Comparison of ENCODE assay signal across 9 cellular contexts in genomic region chr10:6721964-6722615, GRCh38.
DNase-seq lines count a peak whose midpoint lies in the region; ATAC-seq and TF ChIP-seq lines count a peak whose summit lies in the region.
"Had no signal": no experiment of that assay in that cellular context is flagged by ENCODE, and none has a peak within 500 bp of the region (broad histone marks: within the 10 kb centered on the region; RNA-seq: fewer than 3 reads in every experiment).

No MANE protein-coding gene starts in this region.

- H2BK5ac ChIP-seq in neuronal stem cell (ENCODE audit: low read length), result no peak overlapping the region

- no peak overlapping the region for H4K8ac ChIP-seq in neuronal stem cell (ENCODE audit: low read depth, low read length)

- H3K4me2 ChIP-seq in GM23248 (ENCODE audit: unreplicated experiment) (peak overlapping the region; percentile 84), neuronal stem cell (ENCODE audit: insufficient read depth, low read length, poor library complexity, severe bottlenecking) (no peak overlapping the region)

- intact Hi-C loops in sigmoid colon (cut with DNase I), result no loop called here

- H4K20me1 ChIP-seq in GM23248 (ENCODE audit: insufficient read depth), result no peaks in the 10 kb centered on the region

- H3K36me3 ChIP-seq in GM23248 (ENCODE audit: low read depth), result no peaks in the 10 kb centered on the region
- H3K36me3 ChIP-seq in sigmoid colon, result no peaks in the 10 kb centered on the region
- no peaks in the 10 kb centered on the region for H3K36me3 ChIP-seq in neuronal stem cell (replicated peaks in 1 of 2; ENCODE audit: control insufficient read depth in 2 of 2, insufficient read depth in 2 of 2, low read length in 2 of 2)

- H3K9ac ChIP-seq in GM23248 (peak overlapping the region; percentile 76), neuronal stem cell (ENCODE audit: low read depth, low read length, poor library complexity) (no peak overlapping the region)

- H2BK15ac ChIP-seq in neuronal stem cell (ENCODE audit: low read length), result no peak overlapping the region

- H3K9me3 ChIP-seq in GM23248 (ENCODE audit: low read depth) (no peaks in the 10 kb centered on the region), sigmoid colon (no peaks in the 10 kb centered on the region), neuronal stem cell (replicated peaks in 1 of 2; ENCODE audit: control insufficient read depth in 2 of 2, insufficient read depth in 1 of 2, low read depth in 1 of 2, low read length in 2 of 2) (no peaks in the 10 kb centered on the region)

- H3K23ac ChIP-seq in neuronal stem cell (ENCODE audit: low read depth, low read length, poor library complexity), result no peak overlapping the region

- H3K9me2 ChIP-seq in GM23248 (ENCODE audit: insufficient read depth), result no peaks in the 10 kb centered on the region

- no peak overlapping the region for H2AK5ac ChIP-seq in neuronal stem cell (ENCODE audit: low read depth, low read length)

- ATAC-seq in foreskin keratinocyte (peak; percentile 89), GM19455 (IDR thresholded peaks at IDR 0.05; ENCODE audit: unreplicated experiment) (no peak)
- ATAC-seq: natural killer cell had no signal

- TF ChIP-seq EP300 in sigmoid colon (IDR thresholded peaks at IDR 0.05), result peak in 1 of 4 donors; percentile 29

- no peaks in the 10 kb centered on the region for H3K79me1 ChIP-seq in neuronal stem cell (ENCODE audit: low read depth, low read length)

- TF ChIP-seq CTCF in WI38 (IDR thresholded peaks at IDR 0.05; ENCODE audit: low read depth, low read length) (no peak), foreskin keratinocyte (conservative IDR thresholded peaks at IDR 0.05) (no peak), sigmoid colon (IDR thresholded peaks at IDR 0.05) (no peak)

- H2BK12ac ChIP-seq in neuronal stem cell (ENCODE audit: low read length), result no peak overlapping the region

- H3K27ac ChIP-seq in GM23248 (peak overlapping the region; percentile 93), foreskin keratinocyte (peak overlapping the region; percentile 93), sigmoid colon (peak overlapping the region; percentile 63 to 75 (median 67)), neuronal stem cell (replicated peaks; ENCODE audit: low read length) (no peak overlapping the region)

- in situ Hi-C loops in GM23248 (cut with MboI), result no loop called here

- no peak overlapping the region for H4K91ac ChIP-seq in neuronal stem cell (ENCODE audit: low read depth, low read length, poor library complexity)

- peaks cover 18% of the 10 kb centered on the region for H3F3A ChIP-seq in GM23248 (ENCODE audit: insufficient read depth)

- 1% methylated on average over 11 of the region's 11 CpGs for WGBS in GM23248 (ENCODE audit: low coverage in 1 of 2, low lambda C conversion rate in 2 of 2, missing lambda C conversion rate in 2 of 2), 2 experiments
- WGBS in sigmoid colon, 2 donors, result 60 to 68% methylated on average over 11 of the region's 11 CpGs
- no CpG with 5 or more reads among the region's 11 CpGs for WGBS in neuronal stem cell (ENCODE audit: extremely low coverage in 2 of 2, insufficient read length in 2 of 2, insufficient replicate concordance in 1 of 2), 2 donors

- peaks cover 21% of the 10 kb centered on the region for H3K4me1 ChIP-seq in GM23248 (ENCODE audit: insufficient read depth)
- H3K4me1 ChIP-seq in foreskin keratinocyte, result peaks cover 17% of the 10 kb centered on the region
- H3K4me1 ChIP-seq in sigmoid colon, result peaks cover 0 to 4% (median 0%) of the 10 kb centered on the region in 4 donors
- peaks cover 0 to 2% of the 10 kb centered on the region in 2 donors for H3K4me1 ChIP-seq in neuronal stem cell (ENCODE audit: control insufficient read depth in 2 of 2, insufficient read depth in 1 of 2, low read depth in 1 of 2, low read length in 2 of 2)

- no peaks in the 10 kb centered on the region for H3K27me3 ChIP-seq in GM23248 (replicated peaks; ENCODE audit: insufficient read depth)
- H3K27me3 ChIP-seq in foreskin keratinocyte, result no peaks in the 10 kb centered on the region
- H3K27me3 ChIP-seq in sigmoid colon, result peaks cover 0 to 14% (median 0%) of the 10 kb centered on the region in 3 donors
- no peaks in the 10 kb centered on the region for H3K27me3 ChIP-seq in neuronal stem cell (ENCODE audit: control insufficient read depth in 3 of 3, insufficient read depth in 3 of 3, low read depth in 1 of 3, low read length in 3 of 3)

- DNase-seq in GM23248, result peak; percentile 96
- peak; percentile 89 to 96 for DNase-seq in foreskin keratinocyte
- no peak for DNase-seq in sigmoid colon
- DNase-seq in SHP77 (lab: John Stamatoyannopoulos, UW), result no peak
- no peak for DNase-seq in SIG-M5 treated with dmso at 0.1 percent for 504 hours (lab: John Stamatoyannopoulos, UW; ENCODE audit: unreplicated experiment)
- DNase-seq in neuronal stem cell (ENCODE audit: low spot score), result no peak
- DNase-seq: natural killer cell had no signal

- H3K4ac ChIP-seq in neuronal stem cell (ENCODE audit: low read length), result no peak overlapping the region

- TF ChIP-seq POLR2A in sigmoid colon (IDR thresholded peaks at IDR 0.05), result no peak

- H2AFZ ChIP-seq in GM23248 (0 out of 2 replicates have a peak overlapping the region, but pooled peaks have one; percentile 8), neuronal stem cell (ENCODE audit: low read length) (no peak overlapping the region)

- H3K4me3 ChIP-seq in GM23248 (peak overlapping the region; percentile 59), WI38 (ENCODE audit: low read depth, low read length) (peak overlapping the region; percentile 44), sigmoid colon (no peak overlapping the region), neuronal stem cell (ENCODE audit: low read length in 2 of 2) (no peak overlapping the region)

- no peak overlapping the region for H2BK120ac ChIP-seq in neuronal stem cell (ENCODE audit: low read depth, low read length)

- H3K18ac ChIP-seq in neuronal stem cell (ENCODE audit: low read length), result no peak overlapping the region

- no peaks in the 10 kb centered on the region for H3K79me2 ChIP-seq in GM23248 (ENCODE audit: insufficient read depth)

- no peak overlapping the region for H3K14ac ChIP-seq in neuronal stem cell (ENCODE audit: low read length)

Comparison
In these comparisons a context has a peak if more than half of its experiments do, and no peak if none do; other contexts are left out.
1. DNase-seq: peak in GM23248 (single experiment) and foreskin keratinocyte (2 of 2); none in sigmoid colon (single experiment), SHP77 (0 of 2), SIG-M5 treated with dmso at 0.1 percent for 504 hours (single experiment) and neuronal stem cell (single experiment).
2. H3K4me3 ChIP-seq: peak in GM23248 (single experiment) and WI38 (single experiment); none in sigmoid colon (0 of 4) and neuronal stem cell (0 of 2).